19 cellular contexts compared by ENCODE assay signal in the genomic region with DNA sequence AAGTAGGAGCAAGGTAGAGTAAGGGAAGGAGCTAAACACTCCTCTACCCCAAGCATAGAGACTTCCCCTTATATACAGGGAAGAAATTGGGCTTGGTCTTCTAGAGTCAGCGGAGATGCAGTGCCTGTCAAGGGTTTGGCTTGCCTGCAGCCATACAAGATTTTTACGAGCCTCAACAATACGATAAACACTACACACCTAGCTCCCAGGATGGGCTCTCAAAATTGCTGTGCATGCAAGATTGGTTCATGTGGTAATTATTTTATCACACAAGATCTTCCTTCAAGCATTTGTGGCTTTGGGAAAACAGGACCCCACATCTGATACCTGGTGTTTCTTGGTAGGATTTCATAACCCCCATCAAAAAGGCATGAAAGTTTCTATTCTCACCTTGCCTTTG. TPM values are rescaled to one million over a fixed set of nuclear protein-coding genes. Genes with fewer than 3 reads are reported as not detected.
"Had no signal": no experiment of that assay in that cellular context is flagged by ENCODE, and none has a peak within 500 bp of the region (broad histone marks: within the 10 kb centered on the region; RNA-seq: fewer than 3 reads in every experiment).

A gene (minus strand): TSS at position 45 of the 400 bp plus-strand sequence. CDS start 59 bp downstream, outside the sequence.

- ATAC-seq: activated T-cell treated with anti-CD3 and anti-CD28 coated beads, Interleukin-2, amount 50 U/mL, for 72 hours; gastrocnemius medialis; heart left ventricle; left cardiac atrium had no signal

- H3K4me1 ChIP-seq: gastrocnemius medialis, heart left ventricle, tibial artery had no signal

- H3K36me3 ChIP-seq: gastrocnemius medialis, heart left ventricle, tibial artery, WERI-Rb-1 had no signal

- H3K27ac Mint-ChIP-seq: activated CD4-positive, alpha-beta memory T cell treated with anti-CD3 and anti-CD28 coated beads, Interleukin-2, amount 10 ng/mL, durations not matched to agents 7 days and 5 days; activated T-cell treated with anti-CD3 and anti-CD28 coated beads, Interleukin-2, amount 50 U/mL, for 72 hours had no signal

- H3K4me3 Mint-ChIP-seq: activated CD4-positive, alpha-beta memory T cell treated with anti-CD3 and anti-CD28 coated beads, Interleukin-2, amount 10 ng/mL, durations not matched to agents 7 days and 5 days; activated T-cell treated with anti-CD3 and anti-CD28 coated beads, Interleukin-2, amount 50 U/mL, for 72 hours had no signal

- H3K27ac ChIP-seq: epithelial cell of prostate, gastrocnemius medialis, heart left ventricle, tibial artery, WERI-Rb-1 had no signal

- H3K9me3 Mint-ChIP-seq: activated CD4-positive, alpha-beta memory T cell treated with anti-CD3 and anti-CD28 coated beads, Interleukin-2, amount 10 ng/mL, durations not matched to agents 7 days and 5 days; activated T-cell treated with anti-CD3 and anti-CD28 coated beads, Interleukin-2, amount 50 U/mL, for 72 hours had no signal

- H3K9me3 ChIP-seq: gastrocnemius medialis, heart left ventricle, tibial artery had no signal

- H3K4me3 ChIP-seq: gastrocnemius medialis, heart left ventricle, tibial artery had no signal

- DNase-seq: activated CD4-positive, alpha-beta memory T cell treated with anti-CD3 and anti-CD28 coated beads, Interleukin-2, amount 10 ng/mL, durations not matched to agents 7 days and 5 days; activated CD8-positive, alpha-beta memory T cell treated with anti-CD3 and anti-CD28 coated beads, Interleukin-2, amount 50 U/mL, for 4 hours; activated gamma-delta T cell treated with Interleukin-2 at 50 U/mL for 16 hours; activated T-cell treated with anti-CD3 and anti-CD28 coated beads, Interleukin-2, amount 50 U/mL, for 72 hours; dermis blood vessel endothelial cell; gastrocnemius medialis; heart left ventricle; left cardiac atrium; stimulated activated CD4-positive, alpha-beta T cell treated with anti-CD3 and anti-CD28 coated beads, Interleukin-12 subunit alpha, Interleukin-12 subunit beta, amount 100 ng/mL, for 4 hours; stimulated activated CD4-positive, alpha-beta T cell treated with anti-CD3 and anti-CD28 coated beads, Interleukin-2, amount 100 ng/mL, for 24 hours; tibial artery; WERI-Rb-1 had no signal

RNA-seq across cellular contexts. Expression of the gene that starts here (rescaled TPM):
- total RNA-seq: activated T-cell treated with anti-CD3 and anti-CD28 coated beads, Interleukin-2, amount 50 U/mL, for 72 hours; astrocyte; bronchial epithelial cell; chondrocyte; dermis blood vessel endothelial cell; gastrocnemius medialis; lung microvascular endothelial cell; renal cortical epithelial cell had no signal
- polyA plus RNA-seq: adipose tissue, heart left ventricle had no signal
